In the genomic region with DNA sequence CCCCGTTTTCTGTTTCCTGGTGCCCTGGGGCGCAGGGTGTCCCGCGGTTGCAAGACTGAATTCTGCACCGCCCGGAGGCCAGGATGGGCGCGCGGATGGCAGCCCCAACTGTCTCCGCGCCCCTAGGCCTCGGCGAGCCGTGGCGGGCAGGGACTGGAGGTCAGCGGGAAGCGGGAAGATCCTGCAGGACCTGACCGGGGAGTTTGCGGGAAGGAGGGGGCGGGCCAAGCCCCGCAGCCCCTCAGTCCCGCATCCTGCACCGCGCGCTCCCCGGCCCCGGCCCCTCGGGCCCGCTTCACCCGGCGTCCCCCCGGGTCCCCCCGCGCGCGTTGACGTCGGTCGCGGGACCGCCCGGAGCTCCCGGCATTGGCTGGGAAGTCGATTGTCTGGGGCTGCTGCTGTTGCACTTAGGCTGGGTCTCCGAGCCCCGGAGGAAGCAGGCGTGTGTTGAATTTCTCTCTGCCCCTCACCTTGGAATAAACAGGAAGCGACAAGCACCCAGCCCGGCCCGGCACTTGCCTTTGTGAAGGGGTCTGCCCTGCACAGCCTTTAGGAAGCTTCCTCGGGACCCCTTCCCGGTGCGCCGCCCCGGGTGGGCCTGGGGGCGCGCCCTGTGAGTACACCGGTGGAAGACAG, we compare ENCODE assay signal across 8 cellular contexts. TPM values are rescaled to one million over a fixed set of nuclear protein-coding genes. Genes with fewer than 3 reads are reported as not detected.
DNase-seq lines count a peak whose midpoint lies in the region; ATAC-seq and TF ChIP-seq lines count a peak whose summit lies in the region.

A gene (plus strand): TSS at position 385 of the 636 bp plus-strand sequence.

- no peaks in the 10 kb centered on the region for H3K36me3 Mint-ChIP-seq in osteocyte (ENCODE audit: unreplicated experiment)

- peak; percentile 71 for DNase-seq in NCI-H748 (lab: John Stamatoyannopoulos, UW; ENCODE audit: unreplicated experiment)
- DNase-seq in activated effector memory CD4-positive, alpha-beta T cell treated with Interleukin-2 at 50 U/mL for 16 hours, result peak; percentile 26
- peak; percentile 81 for DNase-seq in Right ventricle myocardium inferior (ENCODE audit: missing footprints)
- no peak for DNase-seq in osteocyte (ENCODE audit: extremely low spot score, unreplicated experiment)
- DNase-seq in aorta, result peak; percentile 76 to 85
- DNase-seq in germinal center (ENCODE audit: low spot score), result no peak

- H3K9me3 ChIP-seq in aorta (ENCODE audit: control insufficient read depth, low read length), result no peaks in the 10 kb centered on the region

- H3K4me3 ChIP-seq in GM08714 (ENCODE audit: low read length) (peak within 1 kb of the TSS; percentile 60), aorta (ENCODE audit: low read length in 2 of 2) (peak within 1 kb of the TSS; percentile 50 to 82)

- TF ChIP-seq CTCF in osteocyte (IDR thresholded peaks at IDR 0.05), result no peak

- H3K27ac Mint-ChIP-seq in osteocyte (ENCODE audit: unreplicated experiment), result no peak within 1 kb of the TSS

- intact Hi-C loops in Right ventricle myocardium inferior (cut with DNase I) (loop anchor here (5.0 kb wide), 1 partner anchor 399 kb away; no protein-coding TSS in a partner anchor), aorta (cut with DNase I) (loop anchor here (2.0 to 5.0 kb wide), 5 partner anchors 162 to 509 kb away; a partner anchor contains a TSS)

- no peaks in the 10 kb centered on the region for H3K9me3 Mint-ChIP-seq in osteocyte (ENCODE audit: unreplicated experiment)

- WGBS in aorta, 2 donors, result 0% methylated on average over 45 to 58 of the region's 58 CpGs

- H3K27me3 ChIP-seq in aorta (ENCODE audit: control insufficient read depth in 1 of 2, insufficient read depth in 2 of 2, low read length in 1 of 2), result no peaks in the 10 kb centered on the region

- no peaks in the 10 kb centered on the region for H3K36me3 ChIP-seq in aorta (ENCODE audit: control insufficient read depth in 1 of 2, insufficient read depth in 2 of 2, low read length in 1 of 2)

- H3K27me3 Mint-ChIP-seq in osteocyte (ENCODE audit: unreplicated experiment), result peaks cover 62% of the 10 kb centered on the region

- H3K4me3 Mint-ChIP-seq in osteocyte (ENCODE audit: unreplicated experiment), result peak within 1 kb of the TSS; percentile 61

- peak; percentile 38 for ATAC-seq in Right ventricle myocardium inferior
- ATAC-seq in aorta (ENCODE audit: low FRiP score), result peak; percentile 44
- no peak for ATAC-seq in HG02588 (IDR thresholded peaks at IDR 0.05; ENCODE audit: unreplicated experiment)

- peaks cover 46% of the 10 kb centered on the region for H3K4me1 Mint-ChIP-seq in osteocyte (ENCODE audit: unreplicated experiment)

- peaks cover 0 to 3% of the 10 kb centered on the region in 2 donors for H3K4me1 ChIP-seq in aorta (ENCODE audit: control insufficient read depth in 1 of 2, insufficient read depth in 2 of 2, low read length in 2 of 2)

- H3K27ac ChIP-seq in aorta (ENCODE audit: low read depth in 1 of 2, low read length in 2 of 2), result peak within 1 kb of the TSS; percentile 68 to 76

RNA-seq across cellular contexts. Expression of the gene that starts here (rescaled TPM):
- total RNA-seq in Right ventricle myocardium inferior (29.6 TPM), osteocyte (18.7 and 20.4 TPM in 2 replicates), aorta (100 to 1,000 TPM in 1 of 2 donors, 10 to 100 TPM in 1; 61.9 to 112 TPM)
- 10 to 100 TPM in 1 of 2 donors, 1 to 10 TPM in 1; 7.0 to 11.8 TPM for polyA plus RNA-seq in aorta

Comparison
In these comparisons a context has a peak if more than half of its experiments do, and no peak if none do; other contexts are left out.
1. DNase-seq: peak in NCI-H748 (single experiment), activated effector memory CD4-positive, alpha-beta T cell treated with Interleukin-2 at 50 U/mL for 16 hours (single experiment), Right ventricle myocardium inferior (single experiment) and aorta (2 of 2); none in osteocyte (single experiment) and germinal center (single experiment).